1 cellular context compared by ENCODE assay signal in genomic region chr4:42633605-42634388, GRCh38.
TF ChIP-seq lines count a peak whose summit lies in the region.

No MANE protein-coding gene starts in this region.

TF ChIP-seq in GM12878, 131 proteins besides CTCF, POLR2A, EP300 and RAD21 (continued from another document):
- TF ChIP-seq ZBTB33 (IDR thresholded peaks at IDR 0.05) (no peak), CREM (IDR thresholded peaks at IDR 0.05; ENCODE audit: low read depth) (peak; percentile 78), HCFC1 (IDR thresholded peaks at IDR 0.05; ENCODE audit: low read length) (no peak), TCF3 (IDR thresholded peaks at IDR 0.05; ENCODE audit: borderline replicate concordance, insufficient read depth, low read depth, low read length) (no peak), MTA3 (IDR thresholded peaks at IDR 0.05; ENCODE audit: borderline replicate concordance, low read length) (peak; percentile 84), ZZZ3 (IDR thresholded peaks at IDR 0.05; ENCODE audit: control insufficient read depth, insufficient read length, low read depth) (no peak), ZNF274 (IDR thresholded peaks at IDR 0.05; ENCODE audit: insufficient read depth, insufficient read length) (no peak), MYB (IDR thresholded peaks at IDR 0.05; ENCODE audit: borderline replicate concordance, low read depth, low read length) (no peak), TAF1 (IDR thresholded peaks at IDR 0.05; ENCODE audit: borderline replicate concordance, low read depth, low read length) (no peak), SMAD1 (IDR thresholded peaks at IDR 0.05; ENCODE audit: low read depth, partially characterized antibody) (peak; percentile 33)
